In genomic region chr9:94867281-94867841, GRCh38 we compare ENCODE assay signal across 7 cellular contexts.
DNase-seq lines count a peak whose midpoint lies in the region; ATAC-seq and TF ChIP-seq lines count a peak whose summit lies in the region.

No MANE protein-coding gene starts in this region.

- H3K4me3 ChIP-seq in breast epithelium, result peak overlapping the region in 1 of 3 donors; percentile 24
- no peak overlapping the region for H3K4me3 ChIP-seq in left lung
- no peak overlapping the region for H3K4me3 ChIP-seq in upper lobe of left lung

- intact Hi-C loops in breast epithelium (cut with DNase I; ENCODE audit: low total_unique reads), result no loop called here
- intact Hi-C loops in left lung (cut with DNase I), result loop anchor here in 1 of 2 donors (10.0 kb wide), 1 partner anchor 63 kb away; no protein-coding TSS in a partner anchor

- no peaks in the 10 kb centered on the region for H3K4me1 ChIP-seq in breast epithelium
- H3K4me1 ChIP-seq in left lung, result peaks cover 27 to 59% of the 10 kb centered on the region in 2 donors
- H3K4me1 ChIP-seq in upper lobe of left lung, result peaks cover 25 to 73% (median 57%) of the 10 kb centered on the region in 4 donors

- peak in 1 of 4 donors; percentile 45 for TF ChIP-seq EP300 in upper lobe of left lung (IDR thresholded peaks at IDR 0.05)

- peak; percentile 94 for DNase-seq in M059J (ENCODE audit: low read depth)
- DNase-seq in breast epithelium (ENCODE audit: low spot score in 2 of 2), result peak; percentile 63 to 72
- DNase-seq in left lung, result peak; percentile 71 to 82
- DNase-seq in upper lobe of left lung, result peak in 1 of 2 donors; percentile 89
- no peak for DNase-seq in stimulated activated naive CD8-positive, alpha-beta T cell treated with anti-CD3 and anti-CD28 coated beads, Interleukin-15, amount 100 ng/mL, for 72 hours
- DNase-seq in stimulated activated CD4-positive, alpha-beta T cell treated with anti-CD3 and anti-CD28 coated beads, Interleukin-2, amount 100 ng/mL, for 48 hours, result no peak

- TF ChIP-seq POLR2A in breast epithelium (IDR thresholded peaks at IDR 0.05) (no peak), upper lobe of left lung (IDR thresholded peaks at IDR 0.05) (peak in 1 of 4 donors; percentile 40)

- ATAC-seq in left lung (peak; percentile 93), upper lobe of left lung (ENCODE audit: low FRiP score in 2 of 2) (peak; percentile 88 to 92), GM19463 (IDR thresholded peaks at IDR 0.05; ENCODE audit: unreplicated experiment) (no peak)
- no peak for ATAC-seq in stimulated activated naive CD8-positive, alpha-beta T cell treated with anti-CD3 and anti-CD28 coated beads, Interleukin-15, amount 100 ng/mL, for 72 hours

- H3K9me3 ChIP-seq in breast epithelium, result no peaks in the 10 kb centered on the region
- no peaks in the 10 kb centered on the region for H3K9me3 ChIP-seq in left lung
- H3K9me3 ChIP-seq in upper lobe of left lung, result no peaks in the 10 kb centered on the region

- H3K4me1 Mint-ChIP-seq in stimulated activated naive CD8-positive, alpha-beta T cell treated with anti-CD3 and anti-CD28 coated beads, Interleukin-15, amount 100 ng/mL, for 72 hours, result peaks cover 49% of the 10 kb centered on the region

- H3K27me3 Mint-ChIP-seq in stimulated activated naive CD8-positive, alpha-beta T cell treated with anti-CD3 and anti-CD28 coated beads, Interleukin-15, amount 100 ng/mL, for 72 hours, result peaks cover 5% of the 10 kb centered on the region

- peaks cover 0 to 8% of the 10 kb centered on the region in 2 donors for H3K9me3 Mint-ChIP-seq in stimulated activated naive CD8-positive, alpha-beta T cell treated with anti-CD3 and anti-CD28 coated beads, Interleukin-15, amount 100 ng/mL, for 72 hours

- no peaks in the 10 kb centered on the region for H3K27me3 ChIP-seq in breast epithelium
- H3K27me3 ChIP-seq in left lung, result no peaks in the 10 kb centered on the region
- no peaks in the 10 kb centered on the region for H3K27me3 ChIP-seq in upper lobe of left lung

- 9 to 12% methylated on average over 8 of the region's 8 CpGs for WGBS in upper lobe of left lung, 2 donors

- peak overlapping the region; percentile 71 to 85 for H3K27ac ChIP-seq in breast epithelium
- H3K27ac ChIP-seq in left lung, result peak overlapping the region; percentile 75 to 87
- peak overlapping the region; percentile 61 to 88 (median 79) for H3K27ac ChIP-seq in upper lobe of left lung

- H3K27ac Mint-ChIP-seq in stimulated activated naive CD8-positive, alpha-beta T cell treated with anti-CD3 and anti-CD28 coated beads, Interleukin-15, amount 100 ng/mL, for 72 hours, result no peak overlapping the region

- H3K4me3 Mint-ChIP-seq in stimulated activated naive CD8-positive, alpha-beta T cell treated with anti-CD3 and anti-CD28 coated beads, Interleukin-15, amount 100 ng/mL, for 72 hours, result no peak overlapping the region

- H3K36me3 ChIP-seq in breast epithelium (no peaks in the 10 kb centered on the region), left lung (no peaks in the 10 kb centered on the region), upper lobe of left lung (no peaks in the 10 kb centered on the region)

- no peak for TF ChIP-seq CTCF in breast epithelium (IDR thresholded peaks at IDR 0.05)
- no peak for TF ChIP-seq CTCF in left lung (IDR thresholded peaks at IDR 0.05)
- no peak for TF ChIP-seq CTCF in upper lobe of left lung (IDR thresholded peaks at IDR 0.05)

Comparison
In these comparisons a context has a peak if more than half of its experiments do, and no peak if none do; other contexts are left out.
1. DNase-seq: peak in M059J (single experiment), breast epithelium (2 of 2) and left lung (2 of 2); none in stimulated activated naive CD8-positive, alpha-beta T cell treated with anti-CD3 and anti-CD28 coated beads, Interleukin-15, amount 100 ng/mL, for 72 hours (0 of 2) and stimulated activated CD4-positive, alpha-beta T cell treated with anti-CD3 and anti-CD28 coated beads, Interleukin-2, amount 100 ng/mL, for 48 hours (0 of 2).
2. ATAC-seq: peak in left lung (single experiment) and upper lobe of left lung (2 of 2); none in stimulated activated naive CD8-positive, alpha-beta T cell treated with anti-CD3 and anti-CD28 coated beads, Interleukin-15, amount 100 ng/mL, for 72 hours (single experiment) and GM19463 (single experiment).
3. Peak in every context shown above with its lines, with median percentiles within 50 percentile points of each other: H3K27ac ChIP-seq.